In the genomic region with DNA sequence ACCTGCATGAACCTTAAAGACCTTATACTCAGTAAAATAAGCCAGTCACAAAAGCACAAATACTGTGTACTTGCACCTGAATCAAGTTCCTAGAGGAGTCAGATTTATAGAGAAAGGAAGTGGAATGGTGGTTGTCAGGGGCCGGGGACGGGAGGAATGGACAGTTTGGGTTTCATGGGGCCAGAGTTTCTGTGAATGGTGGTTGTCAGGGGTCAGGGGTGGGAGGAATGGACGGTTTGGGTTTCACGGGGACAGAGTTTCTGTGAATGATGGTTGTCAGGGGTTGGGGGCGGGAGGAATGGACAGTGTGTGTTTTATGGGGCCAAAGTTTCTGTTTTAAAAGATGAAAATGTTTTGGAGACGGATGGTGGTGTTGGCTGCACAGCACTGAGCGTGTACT, we compare ENCODE assay signal across 9 cellular contexts.
"Had no signal": no experiment of that assay in that cellular context is flagged by ENCODE, and none has a peak within 500 bp of the region (broad histone marks: within the 10 kb centered on the region; RNA-seq: fewer than 3 reads in every experiment).

No MANE protein-coding gene starts in this region.

- H3K4me1 ChIP-seq: HAP-1 had no signal

- H3K36me3 ChIP-seq: HAP-1 had no signal

- H3K4me1 Mint-ChIP-seq: IgD-negative memory B cell had no signal

- ATAC-seq: HCT116, HepG2 had no signal

- H3K4me3 ChIP-seq: GM23248, HAP-1 had no signal

- DNase-seq: GM23248, GOT3, H7, HFFc6 had no signal

- H3K27ac Mint-ChIP-seq: HFFc6, IgD-negative memory B cell had no signal

- H3K9me3 ChIP-seq: HAP-1 had no signal

- H3K27ac ChIP-seq: GM23248, HL-60 had no signal

- H3K4me3 Mint-ChIP-seq: HFFc6, IgD-negative memory B cell had no signal

- H3K9ac ChIP-seq: GM23248 had no signal

- H3K36me3 Mint-ChIP-seq: IgD-negative memory B cell had no signal
